13 cellular contexts compared by ENCODE assay signal in the genomic region with DNA sequence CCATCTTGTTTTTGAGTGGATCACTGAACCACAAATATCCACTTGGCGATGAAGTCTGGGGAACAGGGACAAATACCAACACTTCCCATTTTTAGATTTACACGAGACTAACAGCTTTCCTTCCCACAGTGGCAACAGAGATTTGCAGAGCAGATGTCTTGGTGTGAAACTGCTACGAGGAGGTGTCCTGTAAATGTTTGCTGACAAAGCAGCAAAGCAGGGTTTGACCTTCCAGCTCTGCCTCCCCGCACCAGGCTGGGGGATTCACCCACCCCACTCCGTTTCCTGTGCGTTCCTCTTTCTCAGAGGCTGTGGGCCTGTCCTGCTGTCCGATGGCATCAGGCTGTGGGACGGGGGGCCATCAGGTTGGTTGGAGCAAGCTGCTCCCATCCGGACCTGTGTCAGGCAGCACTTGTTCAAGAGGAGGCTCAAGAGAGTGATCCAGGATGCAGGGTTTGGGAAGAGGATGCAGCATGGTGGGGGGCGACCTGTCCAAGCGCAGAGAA. TPM values are rescaled to one million over a fixed set of nuclear protein-coding genes. Genes with fewer than 3 reads are reported as not detected.
DNase-seq lines count a peak whose midpoint lies in the region; ATAC-seq and TF ChIP-seq lines count a peak whose summit lies in the region.
"Had no signal": no experiment of that assay in that cellular context is flagged by ENCODE, and none has a peak within 500 bp of the region (broad histone marks: within the 10 kb centered on the region; RNA-seq: fewer than 3 reads in every experiment).

No MANE protein-coding gene starts in this region.

- H3K4me3 Mint-ChIP-seq in endodermal cell (peak overlapping the region; percentile 57), chondrocyte (ENCODE audit: unreplicated experiment) (no peak overlapping the region)
- no peak overlapping the region for H3K4me3 Mint-ChIP-seq in CD4-positive, alpha-beta memory T cell
- H3K4me3 Mint-ChIP-seq: CD4-positive, CD25-positive, alpha-beta regulatory T cell had no signal

- H2BK12ac ChIP-seq in neuronal stem cell (ENCODE audit: low read length): peak overlapping the region; percentile 95

- H3K36me3 ChIP-seq in HUES64 (ENCODE audit: insufficient read depth, low read length) (no peaks in the 10 kb centered on the region), endodermal cell (ENCODE audit: control insufficient read depth, insufficient read depth, low read length) (no peaks in the 10 kb centered on the region), neuronal stem cell (replicated peaks in 1 of 2; ENCODE audit: control insufficient read depth in 2 of 2, insufficient read depth in 2 of 2, low read length in 2 of 2) (no peaks in the 10 kb centered on the region)
- H3K36me3 ChIP-seq in CD4-positive, alpha-beta memory T cell (ENCODE audit: insufficient read depth, low read length): no peaks in the 10 kb centered on the region
- H3K36me3 ChIP-seq: transverse colon had no signal

- H3K4me1 ChIP-seq in HUES64 (ENCODE audit: insufficient read depth, low read length) (peaks cover 9% of the 10 kb centered on the region; the same call in 1 of the 2 replicates), endodermal cell (ENCODE audit: control insufficient read depth, insufficient read depth, low read length) (peaks cover 4% of the 10 kb centered on the region), neuronal stem cell (ENCODE audit: control insufficient read depth in 2 of 2, insufficient read depth in 1 of 2, low read depth in 1 of 2, low read length in 2 of 2) (peaks cover 1 to 14% of the 10 kb centered on the region in 2 donors)
- H3K4me1 ChIP-seq in CD4-positive, alpha-beta memory T cell (ENCODE audit: insufficient read depth, low read length): no peaks in the 10 kb centered on the region

- WGBS in HUES64: 85% methylated on average over 11 of the region's 11 CpGs
- 84 to 94% methylated on average over 5 to 11 of the region's 11 CpGs for WGBS in endodermal cell (ENCODE audit: insufficient coverage in 1 of 2, insufficient read length in 1 of 2), 2 experiments
- WGBS in neuronal stem cell (ENCODE audit: extremely low coverage in 2 of 2, insufficient read length in 2 of 2, insufficient replicate concordance in 1 of 2), 2 donors: no CpG with 5 or more reads among the region's 11 CpGs

- H3K14ac ChIP-seq in neuronal stem cell (ENCODE audit: low read length): no peak overlapping the region

- 0 out of 2 replicates have a peak overlapping the region, but pooled peaks have one; percentile 14 for H3K9ac ChIP-seq in HUES64 (ENCODE audit: low read depth, low read length)
- no peak overlapping the region for H3K9ac ChIP-seq in endodermal cell (ENCODE audit: extremely low read depth, low read length, poor library complexity, severe bottlenecking)
- H3K9ac ChIP-seq in neuronal stem cell (ENCODE audit: low read depth, low read length, poor library complexity): peak overlapping the region; percentile 67

- no peak for TF ChIP-seq CTCF in endodermal cell (conservative IDR thresholded peaks at IDR 0.05)
- TF ChIP-seq CTCF in chondrocyte (IDR thresholded peaks at IDR 0.05): no peak
- TF ChIP-seq CTCF in omental fat pad (IDR thresholded peaks at IDR 0.05): no peak

- peak overlapping the region; percentile 51 for H3K23ac ChIP-seq in neuronal stem cell (ENCODE audit: low read depth, low read length, poor library complexity)

- peaks cover 31% of the 10 kb centered on the region for H3K27me3 ChIP-seq in HUES64 (ENCODE audit: insufficient read depth, low read length)
- H3K27me3 ChIP-seq in endodermal cell (ENCODE audit: control insufficient read depth, insufficient read depth, low read length, poor library complexity, severe bottlenecking): peaks cover 39% of the 10 kb centered on the region
- H3K27me3 ChIP-seq in neuronal stem cell (ENCODE audit: control insufficient read depth in 3 of 3, insufficient read depth in 3 of 3, low read depth in 1 of 3, low read length in 3 of 3): peaks cover 0 to 11% (median 0%) of the 10 kb centered on the region in 3 experiments
- no peaks in the 10 kb centered on the region for H3K27me3 ChIP-seq in CD4-positive, alpha-beta memory T cell (ENCODE audit: insufficient read depth, low read length)
- H3K27me3 ChIP-seq: transverse colon had no signal

- POLR2A ChIA-PET in CD4-positive, alpha-beta memory T cell (lab: Charles Lee; ENCODE audit: partially characterized antibody): no interaction called here

- peak overlapping the region; percentile 60 for H3K4me3 ChIP-seq in HUES64 (ENCODE audit: low read length)
- no peak overlapping the region for H3K4me3 ChIP-seq in endodermal cell (ENCODE audit: low read length)
- no peak overlapping the region for H3K4me3 ChIP-seq in neuronal stem cell (ENCODE audit: low read length in 2 of 2)
- H3K4me3 ChIP-seq in CD4-positive, alpha-beta memory T cell (ENCODE audit: low read length in 2 of 2): no peak overlapping the region

- H2AK5ac ChIP-seq in neuronal stem cell (ENCODE audit: low read depth, low read length): peak overlapping the region; percentile 53

- DNase-seq in COLO668 (lab: John Stamatoyannopoulos, UW; ENCODE audit: unreplicated experiment) (peak; percentile 20), endodermal cell (no peak), neuronal stem cell (ENCODE audit: low spot score) (no peak), chondrocyte (ENCODE audit: low spot score) (no peak), omental fat pad (ENCODE audit: low spot score) (no peak)
- no peak for DNase-seq in CD4-positive, alpha-beta memory T cell
- DNase-seq: activated gamma-delta T cell treated with Interleukin-2 at 50 U/mL for 16 hours; CD4-positive, CD25-positive, alpha-beta regulatory T cell; effector CD8-positive, alpha-beta T cell; foreskin fibroblast had no signal

- H2BK5ac ChIP-seq in neuronal stem cell (ENCODE audit: low read length): peak overlapping the region; percentile 85

- H3K27me3 Mint-ChIP-seq in endodermal cell (ENCODE audit: insufficient read depth) (peaks cover 45% of the 10 kb centered on the region), chondrocyte (ENCODE audit: low read depth) (peaks cover 11% of the 10 kb centered on the region)
- no peaks in the 10 kb centered on the region for H3K27me3 Mint-ChIP-seq in CD4-positive, alpha-beta memory T cell
- H3K27me3 Mint-ChIP-seq: CD4-positive, CD25-positive, alpha-beta regulatory T cell had no signal

- intact Hi-C loops in CD4-positive, alpha-beta memory T cell (cut with micrococcal nuclease): no loop called here

- no peak overlapping the region for H2BK120ac ChIP-seq in neuronal stem cell (ENCODE audit: low read depth, low read length)

- no peak overlapping the region for H3K4ac ChIP-seq in neuronal stem cell (ENCODE audit: low read length)

- H3K4me1 Mint-ChIP-seq in endodermal cell (peaks cover 10% of the 10 kb centered on the region), chondrocyte (ENCODE audit: low read depth) (peaks cover 5% of the 10 kb centered on the region)
- H3K4me1 Mint-ChIP-seq in CD4-positive, alpha-beta memory T cell: peaks cover 0 to 2% (median 0%) of the 10 kb centered on the region in 4 donors
- H3K4me1 Mint-ChIP-seq: CD4-positive, CD25-positive, alpha-beta regulatory T cell had no signal

- no peak for ATAC-seq in GM21529 (IDR thresholded peaks at IDR 0.05; ENCODE audit: unreplicated experiment)
- ATAC-seq in omental fat pad (ENCODE audit: low FRiP score): no peak

- CTCF ChIA-PET in CD4-positive, alpha-beta memory T cell (lab: Charles Lee; ENCODE audit: partially characterized antibody): interaction anchor here (1.3 kb wide), 1 partner anchor 193 kb away, joined by 3 read pairs; no protein-coding TSS in a partner anchor

- peak overlapping the region; percentile 97 for H3K4me2 ChIP-seq in neuronal stem cell (ENCODE audit: insufficient read depth, low read length, poor library complexity, severe bottlenecking)

- no peak overlapping the region for H4K8ac ChIP-seq in neuronal stem cell (ENCODE audit: low read depth, low read length)

- peak overlapping the region; percentile 68 for H2AFZ ChIP-seq in neuronal stem cell (ENCODE audit: low read length)

- peak overlapping the region; percentile 28 for H2BK15ac ChIP-seq in neuronal stem cell (ENCODE audit: low read length)

- H3K9me3 Mint-ChIP-seq in endodermal cell: no peaks in the 10 kb centered on the region
- H3K9me3 Mint-ChIP-seq in chondrocyte (ENCODE audit: low read depth): no peaks in the 10 kb centered on the region
- peaks cover 0 to 5% (median 0%) of the 10 kb centered on the region in 8 donors for H3K9me3 Mint-ChIP-seq in CD4-positive, alpha-beta memory T cell

- H3K79me1 ChIP-seq in neuronal stem cell (ENCODE audit: low read depth, low read length): no peaks in the 10 kb centered on the region

- peak overlapping the region; percentile 91 for H3K18ac ChIP-seq in neuronal stem cell (ENCODE audit: low read length)

- H3K9me3 ChIP-seq in HUES64 (ENCODE audit: insufficient read depth, low read depth, low read length) (no peaks in the 10 kb centered on the region), endodermal cell (ENCODE audit: control insufficient read depth, low read length) (no peaks in the 10 kb centered on the region), neuronal stem cell (replicated peaks in 1 of 2; ENCODE audit: control insufficient read depth in 2 of 2, insufficient read depth in 1 of 2, low read depth in 1 of 2, low read length in 2 of 2) (peaks cover 0 to 7% of the 10 kb centered on the region in 2 donors)
- no peaks in the 10 kb centered on the region for H3K9me3 ChIP-seq in CD4-positive, alpha-beta memory T cell (ENCODE audit: control insufficient read depth in 1 of 2, low read length in 2 of 2)
- H3K9me3 ChIP-seq: transverse colon had no signal

- H3K36me3 Mint-ChIP-seq in endodermal cell (ENCODE audit: low read depth) (no peaks in the 10 kb centered on the region), chondrocyte (ENCODE audit: low read depth) (no peaks in the 10 kb centered on the region)
- no peaks in the 10 kb centered on the region for H3K36me3 Mint-ChIP-seq in CD4-positive, alpha-beta memory T cell
- H3K36me3 Mint-ChIP-seq: CD4-positive, CD25-positive, alpha-beta regulatory T cell had no signal

- H3K27ac Mint-ChIP-seq in endodermal cell (no peak overlapping the region), chondrocyte (ENCODE audit: unreplicated experiment) (no peak overlapping the region)
- H3K27ac Mint-ChIP-seq in CD4-positive, alpha-beta memory T cell: peak overlapping the region in 1 of 7 donors; percentile 31

- H3K27ac ChIP-seq in HUES64 (ENCODE audit: low read depth, low read length): no peak overlapping the region
- H3K27ac ChIP-seq in endodermal cell (ENCODE audit: low read depth, low read length): no peak overlapping the region
- no peak overlapping the region for H3K27ac ChIP-seq in neuronal stem cell (replicated peaks; ENCODE audit: low read length)
- H3K27ac ChIP-seq in CD4-positive, alpha-beta memory T cell (ENCODE audit: low read depth, low read length): no peak overlapping the region

- H4K91ac ChIP-seq in neuronal stem cell (ENCODE audit: low read depth, low read length, poor library complexity): peak overlapping the region; percentile 44

RNA-seq across cellular contexts. Expression of a gene that starts 0.7 kb away (rescaled TPM):
- polyA plus RNA-seq in HUES64 (2013, experiment 1 of 2): 10.6 TPM
- polyA plus RNA-seq in HUES64 (2013, experiment 2 of 2): 13.5 TPM
- 10 to 100 TPM; 20.7 to 40.3 TPM for total RNA-seq in endodermal cell
- 40.4 TPM for polyA plus RNA-seq in endodermal cell (2013, experiment 1 of 2)
- 38.4 TPM for polyA plus RNA-seq in endodermal cell (2013, experiment 2 of 2)
- 26.4 TPM for polyA plus RNA-seq in neuronal stem cell (2013, experiment 1 of 2)
- 26.2 TPM for polyA plus RNA-seq in neuronal stem cell (2013, experiment 2 of 2)
- total RNA-seq in chondrocyte: 33.8 to 58.2 TPM (median 55.2 TPM) in 3 replicates
- total RNA-seq in omental fat pad: 100 to 1,000 TPM in 2 of 4 donors, 10 to 100 TPM in 2; 76.0 to 169 (median 105) TPM
- 10 to 100 TPM; 17.5 to 18.4 TPM for total RNA-seq in CD4-positive, alpha-beta memory T cell
- 10 to 100 TPM in 1 of 2 donors, 1 to 10 TPM in 1; 3.4 to 23.2 TPM for polyA plus RNA-seq in CD4-positive, alpha-beta memory T cell

RNA-seq across cellular contexts. Expression of a gene that starts 52.3 kb away (rescaled TPM):
- 0.45 TPM for polyA plus RNA-seq in HUES64 (2013, experiment 1 of 2)
- polyA plus RNA-seq in HUES64 (2013, experiment 2 of 2): 0.44 TPM
- total RNA-seq in endodermal cell (1 to 10 TPM in 1 of 2 donors, under 1 TPM in 1; 0.40 to 1.1 TPM), chondrocyte (0.19 to 0.37 TPM in 2 of 3 replicates, not detected in the other), omental fat pad (under 1 TPM; 0.37 to 0.96 (median 0.53) TPM)
- polyA plus RNA-seq in endodermal cell (2013, experiment 1 of 2): 0.93 TPM
- 0.62 TPM for polyA plus RNA-seq in endodermal cell (2013, experiment 2 of 2)
- 0.20 TPM for polyA plus RNA-seq in neuronal stem cell (2013, experiment 1 of 2)
- polyA plus RNA-seq in neuronal stem cell (2013, experiment 2 of 2): 0.14 TPM
- total RNA-seq in CD4-positive, alpha-beta memory T cell: under 1 TPM; 0.86 to 0.87 TPM
- polyA plus RNA-seq in CD4-positive, alpha-beta memory T cell: under 1 TPM; 0.41 to 0.45 TPM

RNA-seq across cellular contexts. Expression of a gene that starts 52.4 kb away (rescaled TPM):
- 77.1 TPM for polyA plus RNA-seq in HUES64 (2013, experiment 1 of 2)
- 71.5 TPM for polyA plus RNA-seq in HUES64 (2013, experiment 2 of 2)
- 10 to 100 TPM; 36.5 to 45.6 TPM for total RNA-seq in endodermal cell
- 71.6 TPM for polyA plus RNA-seq in endodermal cell (2013, experiment 1 of 2)
- 64.7 TPM for polyA plus RNA-seq in endodermal cell (2013, experiment 2 of 2)
- 53.9 TPM for polyA plus RNA-seq in neuronal stem cell (2013, experiment 1 of 2)
- polyA plus RNA-seq in neuronal stem cell (2013, experiment 2 of 2): 53.4 TPM
- 28.4 to 41.7 TPM (median 29.5 TPM) in 3 replicates for total RNA-seq in chondrocyte
- 10 to 100 TPM; 29.1 to 59.4 (median 32.2) TPM for total RNA-seq in omental fat pad
- total RNA-seq in CD4-positive, alpha-beta memory T cell: 10 to 100 TPM; 46.9 TPM
- 100 to 1,000 TPM; 103 to 179 TPM for polyA plus RNA-seq in CD4-positive, alpha-beta memory T cell
